7 cellular contexts compared by ENCODE assay signal in genomic region chr22:41697126-41697775, GRCh38. TPM values are rescaled to one million over a fixed set of nuclear protein-coding genes. Genes with fewer than 3 reads are reported as not detected.
A peak's percentile ranks its signal among the peaks of the same experiment; 100 is the strongest.
DNase-seq lines count a peak whose midpoint lies in the region; ATAC-seq, FAIRE-seq and TF ChIP-seq lines count a peak whose summit lies in the region.

No MANE protein-coding gene starts in this region.

- FAIRE-seq in GM12892 (lab: Jason Lieb, UNC), result peak; percentile 74

- peaks cover 3% of the 10 kb centered on the region for H3K36me3 Mint-ChIP-seq in activated naive CD8-positive, alpha-beta T cell treated with anti-CD3 and anti-CD28 coated beads, Interleukin-2, amount 10 ng/mL, durations not matched to agents 7 days and 5 days

- peak overlapping the region in 7 of 10 donors; percentile 16 to 37 (median 34) for H3K4me3 ChIP-seq in heart right ventricle
- H3K4me3 ChIP-seq in transverse colon, result peak overlapping the region in 1 of 4 donors; percentile 42

- peaks cover 1% of the 10 kb centered on the region for H3K9me3 Mint-ChIP-seq in activated naive CD8-positive, alpha-beta T cell treated with anti-CD3 and anti-CD28 coated beads, Interleukin-2, amount 10 ng/mL, durations not matched to agents 7 days and 5 days

- intact Hi-C loops in heart right ventricle (cut with DNase I) (loop anchor here (1.0 to 10.0 kb wide), 10 partner anchors 98 to 378 kb away; partner anchors contain the start of genes CCDC134 (in 2 of the 10), NAGA (in 1 of the 10), PHETA2 (in 1 of the 10) and SMDT1 (in 1 of the 10)), posterior vena cava (cut with DNase I) (loop anchor here in 1 of 2 donors (5.0 kb wide), 1 partner anchor 245 kb away; no protein-coding TSS in a partner anchor), transverse colon (cut with DNase I; ENCODE audit: low total_unique reads) (loop anchor here (5.0 kb wide), 2 partner anchors 160 to 245 kb away; no protein-coding TSS in a partner anchor)

- TF ChIP-seq CTCF in heart right ventricle (IDR thresholded peaks at IDR 0.05) (peak; percentile 98 to 100 (median 99)), transverse colon (IDR thresholded peaks at IDR 0.05) (peak; percentile 98 to 100 (median 99))

- DNase-seq in GM12892 (ENCODE audit: insufficient read length) (peak; percentile 78), NCI-H1417 (lab: John Stamatoyannopoulos, UW) (peak; percentile 58 to 80 (median 71)), SW 1271 (lab: John Stamatoyannopoulos, UW) (peak; percentile 12 to 61), heart right ventricle (peak; percentile 93 to 94), posterior vena cava (ENCODE audit: low spot score) (peak; percentile 98), transverse colon (peak; percentile 95)
- DNase-seq in activated naive CD8-positive, alpha-beta T cell treated with anti-CD3 and anti-CD28 coated beads, Interleukin-2, amount 10 ng/mL, durations not matched to agents 7 days and 5 days, result peak; percentile 96

- TF ChIP-seq POLR2A in GM12892 (IDR thresholded peaks at IDR 0.05; ENCODE audit: low read depth, low read length), result no peak
- TF ChIP-seq POLR2A in transverse colon (IDR thresholded peaks at IDR 0.05), result no peak

- peak overlapping the region; percentile 77 for H3K27ac Mint-ChIP-seq in activated naive CD8-positive, alpha-beta T cell treated with anti-CD3 and anti-CD28 coated beads, Interleukin-2, amount 10 ng/mL, durations not matched to agents 7 days and 5 days

- peaks cover 4 to 25% (median 19%) of the 10 kb centered on the region in 9 donors for H3K4me1 ChIP-seq in heart right ventricle
- peaks cover 4 to 18% (median 14%) of the 10 kb centered on the region in 4 donors for H3K4me1 ChIP-seq in transverse colon

- H3K27me3 ChIP-seq in heart right ventricle (no peaks in the 10 kb centered on the region), transverse colon (no peaks in the 10 kb centered on the region)

- H3K9me3 ChIP-seq in heart right ventricle (no peaks in the 10 kb centered on the region), transverse colon (no peaks in the 10 kb centered on the region)

- no peak for TF ChIP-seq EP300 in transverse colon (IDR thresholded peaks at IDR 0.05; ENCODE audit: low read depth)

- H3K27me3 Mint-ChIP-seq in activated naive CD8-positive, alpha-beta T cell treated with anti-CD3 and anti-CD28 coated beads, Interleukin-2, amount 10 ng/mL, durations not matched to agents 7 days and 5 days, result peaks cover 3% of the 10 kb centered on the region

- peaks cover 0 to 20% (median 0%) of the 10 kb centered on the region in 9 donors for H3K36me3 ChIP-seq in heart right ventricle
- H3K36me3 ChIP-seq in transverse colon, result no peaks in the 10 kb centered on the region

- WGBS in heart right ventricle, 2 donors, result 23 to 28% methylated on average over 12 of the region's 12 CpGs
- 5% methylated on average over 9 of the region's 12 CpGs; no CpG with 5 or more reads in 1 of the 2 donors for WGBS in transverse colon (ENCODE audit: low coverage in 1 of 2), 2 donors

- in situ Hi-C loops in transverse colon (cut with MboI; ENCODE audit: low pct_ligation_motif_present in 1 of 4, low pct_unique_long_range_greater_than_20kb in 1 of 4, low sequenced_read_pairs in 3 of 4), result loop anchor here in 3 of 4 donors (5.0 to 10.0 kb wide), 2 partner anchors 245 to 248 kb away; partner anchors contain the start of gene CENPM (in 1 of the 3)

- POLR2A ChIA-PET in activated naive CD8-positive, alpha-beta T cell treated with anti-CD3 and anti-CD28 coated beads, Interleukin-2, amount 10 ng/mL, durations not matched to agents 7 days and 5 days (lab: Charles Lee), result interaction anchor here (0.7 to 3.4 kb wide), 9 partner anchors 8 to 249 kb away, joined by 3 to 20 read pairs (median 7); partner anchors contain the start of genes CCDC134, CENPM, SNU13 and SREBF2

- H3K27ac ChIP-seq in heart right ventricle (peak overlapping the region in 9 of 10 donors; percentile 21 to 75 (median 62)), transverse colon (peak overlapping the region; percentile 30 to 67 (median 40))

- peaks cover 12% of the 10 kb centered on the region for H3K4me1 Mint-ChIP-seq in activated naive CD8-positive, alpha-beta T cell treated with anti-CD3 and anti-CD28 coated beads, Interleukin-2, amount 10 ng/mL, durations not matched to agents 7 days and 5 days

- peak overlapping the region; percentile 24 for H3K4me3 Mint-ChIP-seq in activated naive CD8-positive, alpha-beta T cell treated with anti-CD3 and anti-CD28 coated beads, Interleukin-2, amount 10 ng/mL, durations not matched to agents 7 days and 5 days

- peak; percentile 65 for ATAC-seq in activated naive CD8-positive, alpha-beta T cell treated with anti-CD3 and anti-CD28 coated beads, Interleukin-2, amount 10 ng/mL, durations not matched to agents 7 days and 5 days (ENCODE audit: low read depth)
- ATAC-seq in heart right ventricle, result peak; percentile 78 to 93 (median 84)

RNA-seq across cellular contexts. Expression of gene MEI1, which starts 2.1 kb away (rescaled TPM):
- 48.9 TPM for polyA plus RNA-seq in GM12892 (2012; ENCODE audit: missing spikeins)
- total RNA-seq in activated naive CD8-positive, alpha-beta T cell treated with anti-CD3 and anti-CD28 coated beads, Interleukin-2, amount 10 ng/mL, durations not matched to agents 7 days and 5 days, result 10 to 100 TPM; 52.1 to 52.5 TPM
- total RNA-seq in heart right ventricle (1 to 10 TPM in 3 of 10 donors, under 1 TPM in 4, not detected in 3; 0.37 to 1.9 (median 0.71) TPM), posterior vena cava (1 to 10 TPM; 1.4 to 4.3 TPM), transverse colon (10 to 100 TPM in 1 of 4 donors, 1 to 10 TPM in 1, not detected in 2; 1.1 to 20.5 TPM)
- 1 to 10 TPM in 1 of 2 donors, under 1 TPM in 1; 0.52 to 1.3 TPM for polyA plus RNA-seq in heart right ventricle

RNA-seq across cellular contexts. Expression of gene SNU13, which starts 8.6 kb away (rescaled TPM):
- polyA plus RNA-seq in GM12892 (2012; ENCODE audit: missing spikeins), result 140 TPM
- total RNA-seq in activated naive CD8-positive, alpha-beta T cell treated with anti-CD3 and anti-CD28 coated beads, Interleukin-2, amount 10 ng/mL, durations not matched to agents 7 days and 5 days, result 100 to 1,000 TPM; 150 to 153 TPM
- total RNA-seq in heart right ventricle, result 100 to 1,000 TPM; 183 to 274 (median 195) TPM
- polyA plus RNA-seq in heart right ventricle, result 100 to 1,000 TPM; 203 to 323 TPM
- 100 to 1,000 TPM in 1 of 2 donors, 10 to 100 TPM in 1; 86.2 to 103 TPM for total RNA-seq in posterior vena cava
- 10 to 100 TPM; 32.9 to 89.4 (median 58.9) TPM for total RNA-seq in transverse colon

Comparison
In these comparisons a context has a peak if more than half of its experiments do, and no peak if none do; other contexts are left out.
1. DNase-seq: peak in every context shown above with its lines; median percentile 98 in posterior vena cava; 96 in activated naive CD8-positive, alpha-beta T cell treated with anti-CD3 and anti-CD28 coated beads, Interleukin-2, amount 10 ng/mL, durations not matched to agents 7 days and 5 days; 95 in transverse colon; 94 in heart right ventricle; 78 in GM12892; 71 in NCI-H1417; 36 in SW 1271.